10 cellular contexts compared by ENCODE assay signal in genomic region chr11:79436911-79437273, GRCh38. TPM values are rescaled to one million over a fixed set of nuclear protein-coding genes. Genes with fewer than 3 reads are reported as not detected.
DNase-seq lines count a peak whose midpoint lies in the region; ATAC-seq, FAIRE-seq and TF ChIP-seq lines count a peak whose summit lies in the region.
"Had no signal": no experiment of that assay in that cellular context is flagged by ENCODE, and none has a peak within 500 bp of the region (broad histone marks: within the 10 kb centered on the region; RNA-seq: fewer than 3 reads in every experiment).

No MANE protein-coding gene starts in this region.

- DNase-seq in T-helper 1 cell (no peak), bronchial epithelial cell (ENCODE audit: low read depth) (no peak), lower lobe of right lung (no peak), thyroid gland (no peak), NCI-H2107 (lab: John Stamatoyannopoulos, UW) (no peak)
- no peak for DNase-seq in effector CD4-positive, alpha-beta T cell
- no peak for DNase-seq in CD8-positive, alpha-beta memory T cell
- DNase-seq: NCI-H2029 treated with DMSO at 0.1 percent for 48 hours had no signal

- POLR2A ChIA-PET in CD8-positive, alpha-beta memory T cell (lab: Charles Lee): no interaction called here

- no peaks in the 10 kb centered on the region for H3K9me3 Mint-ChIP-seq in T-helper 1 cell treated with Interleukin-12 subunit alpha and Interleukin-12 subunit beta and Interleukin-4 antibody, amounts not matched to agents 30 μg/mL and 1 μg/mL, for 36 hours
- peaks cover 0 to 26% (median 12%) of the 10 kb centered on the region in 5 donors for H3K9me3 Mint-ChIP-seq in CD8-positive, alpha-beta memory T cell

- no peak for FAIRE-seq in bronchial epithelial cell (lab: Jason Lieb, UNC)

- WGBS in thyroid gland, 2 donors: 32 to 38% methylated on average over 10 of the region's 10 CpGs

- H3K36me3 Mint-ChIP-seq in T-helper 1 cell treated with Interleukin-12 subunit alpha and Interleukin-12 subunit beta and Interleukin-4 antibody, amounts not matched to agents 30 μg/mL and 1 μg/mL, for 36 hours (ENCODE audit: low read depth): no peaks in the 10 kb centered on the region
- H3K36me3 Mint-ChIP-seq in CD8-positive, alpha-beta memory T cell: no peaks in the 10 kb centered on the region

- no peak for TF ChIP-seq CTCF in bronchial epithelial cell (IDR thresholded peaks at IDR 0.05; ENCODE audit: insufficient read depth, low read length, severe bottlenecking)
- TF ChIP-seq CTCF in lower lobe of right lung (IDR thresholded peaks at IDR 0.05): no peak
- TF ChIP-seq CTCF in thyroid gland (IDR thresholded peaks at IDR 0.05): no peak

- H3K4me1 ChIP-seq in lower lobe of right lung (peaks cover 40% of the 10 kb centered on the region), thyroid gland (peaks cover 6 to 19% of the 10 kb centered on the region in 2 donors)
- no peaks in the 10 kb centered on the region for H3K4me1 ChIP-seq in CD8-positive, alpha-beta memory T cell (ENCODE audit: insufficient read depth, low read length)

- peaks cover 2% of the 10 kb centered on the region for H3K27me3 ChIP-seq in bronchial epithelial cell (ENCODE audit: control insufficient read depth, insufficient read depth, low read length)
- H3K27me3 ChIP-seq in lower lobe of right lung (ENCODE audit: low read depth): peaks cover 79% of the 10 kb centered on the region
- H3K27me3 ChIP-seq in thyroid gland: no peaks in the 10 kb centered on the region
- peaks cover 15% of the 10 kb centered on the region for H3K27me3 ChIP-seq in CD8-positive, alpha-beta memory T cell (ENCODE audit: insufficient read depth, low read length, poor library complexity, severe bottlenecking)

- peak overlapping the region; percentile 63 for H3K4me3 ChIP-seq in bronchial epithelial cell (ENCODE audit: low read depth, low read length)
- H3K4me3 ChIP-seq in lower lobe of right lung: peak overlapping the region; percentile 51
- H3K4me3 ChIP-seq in thyroid gland (replicated peaks in 1 of 3): peak overlapping the region; percentile 19 to 70 (median 39)
- H3K4me3 ChIP-seq in CD8-positive, alpha-beta memory T cell (ENCODE audit: low read length): no peak overlapping the region

- H3K4me1 Mint-ChIP-seq in T-helper 1 cell treated with Interleukin-12 subunit alpha and Interleukin-12 subunit beta and Interleukin-4 antibody, amounts not matched to agents 30 μg/mL and 1 μg/mL, for 36 hours (ENCODE audit: low read depth): peaks cover 7% of the 10 kb centered on the region
- H3K4me1 Mint-ChIP-seq in CD8-positive, alpha-beta memory T cell: peaks cover 4 to 7% (median 6%) of the 10 kb centered on the region in 3 donors

- no peak overlapping the region for H3K27ac Mint-ChIP-seq in T-helper 1 cell treated with Interleukin-12 subunit alpha and Interleukin-12 subunit beta and Interleukin-4 antibody, amounts not matched to agents 30 μg/mL and 1 μg/mL, for 36 hours
- H3K27ac Mint-ChIP-seq in CD8-positive, alpha-beta memory T cell: no peak overlapping the region

- CTCF ChIA-PET in CD8-positive, alpha-beta memory T cell (lab: Charles Lee): no interaction called here

- peaks cover 60% of the 10 kb centered on the region for H3K27me3 Mint-ChIP-seq in T-helper 1 cell treated with Interleukin-12 subunit alpha and Interleukin-12 subunit beta and Interleukin-4 antibody, amounts not matched to agents 30 μg/mL and 1 μg/mL, for 36 hours (ENCODE audit: low read depth)
- H3K27me3 Mint-ChIP-seq in CD8-positive, alpha-beta memory T cell: peaks cover 34 to 46% of the 10 kb centered on the region in 2 donors

- intact Hi-C loops in lower lobe of right lung (cut with DNase I): no loop called here
- intact Hi-C loops in thyroid gland (cut with DNase I): no loop called here

- H3K27ac ChIP-seq in lower lobe of right lung: no peak overlapping the region
- H3K27ac ChIP-seq in thyroid gland: peak overlapping the region; percentile 76 to 93 (median 88)
- no peak overlapping the region for H3K27ac ChIP-seq in CD8-positive, alpha-beta memory T cell (ENCODE audit: low read depth, low read length)

- H3K9me3 ChIP-seq in lower lobe of right lung (no peaks in the 10 kb centered on the region), thyroid gland (no peaks in the 10 kb centered on the region)
- no peaks in the 10 kb centered on the region for H3K9me3 ChIP-seq in CD8-positive, alpha-beta memory T cell (ENCODE audit: low read length)

- H3K4me3 Mint-ChIP-seq in T-helper 1 cell treated with Interleukin-12 subunit alpha and Interleukin-12 subunit beta and Interleukin-4 antibody, amounts not matched to agents 30 μg/mL and 1 μg/mL, for 36 hours: peak overlapping the region; percentile 17
- no peak overlapping the region for H3K4me3 Mint-ChIP-seq in CD8-positive, alpha-beta memory T cell

- H3K36me3 ChIP-seq in bronchial epithelial cell (ENCODE audit: control insufficient read depth, insufficient read depth, low read length) (no peaks in the 10 kb centered on the region), lower lobe of right lung (no peaks in the 10 kb centered on the region), thyroid gland (no peaks in the 10 kb centered on the region)
- H3K36me3 ChIP-seq in CD8-positive, alpha-beta memory T cell (ENCODE audit: insufficient read depth, low read length): no peaks in the 10 kb centered on the region

- no peak for TF ChIP-seq POLR2A in thyroid gland (IDR thresholded peaks at IDR 0.05)

- no peak for ATAC-seq in lower lobe of right lung

RNA-seq across cellular contexts. Expression of gene TENM4, which starts 3.9 kb away (rescaled TPM):
- total RNA-seq in bronchial epithelial cell: 3.2 and 6.1 TPM in 2 replicates
- total RNA-seq in lower lobe of right lung: 1.1 TPM
- 100 to 1,000 TPM in 2 of 4 donors, 10 to 100 TPM in 2; 16.8 to 158 (median 120) TPM for total RNA-seq in thyroid gland
- not detected for total RNA-seq in CD8-positive, alpha-beta memory T cell
- polyA plus RNA-seq in CD8-positive, alpha-beta memory T cell: not detected
- total RNA-seq: T-helper 2 cell treated with Interferon-gamma antibody and Interleukin-4, amounts not matched to agents 100 ng/mL and 5 ng/mL, for 36 hours had no signal

Comparison
In these comparisons a context has a peak if more than half of its experiments do, and no peak if none do; other contexts are left out.
1. H3K27ac ChIP-seq: peak in thyroid gland (3 of 3); none in lower lobe of right lung (single experiment) and CD8-positive, alpha-beta memory T cell (single experiment).